In genomic region chr2:42074661-42075060, GRCh38 we compare ENCODE assay signal across 22 cellular contexts. TPM values are rescaled to one million over a fixed set of nuclear protein-coding genes. Genes with fewer than 3 reads are reported as not detected.
DNase-seq lines count a peak whose midpoint lies in the region; ATAC-seq and TF ChIP-seq lines count a peak whose summit lies in the region.
"Had no signal": no experiment of that assay in that cellular context is flagged by ENCODE, and none has a peak within 500 bp of the region (broad histone marks: within the 10 kb centered on the region; RNA-seq: fewer than 3 reads in every experiment).

No MANE protein-coding gene starts in this region.

- H3K27me3 ChIP-seq in AG04450 (ENCODE audit: control insufficient read depth, insufficient read depth, low read length) (no peaks in the 10 kb centered on the region), PC-3 (ENCODE audit: low read length) (peaks cover 6% of the 10 kb centered on the region; the same call in 1 of the 2 replicates)
- peaks cover 3% of the 10 kb centered on the region for H3K27me3 ChIP-seq in CD8-positive, alpha-beta memory T cell (ENCODE audit: insufficient read depth, low read length, poor library complexity, severe bottlenecking)

- H3F3A ChIP-seq in PC-3 (ENCODE audit: low read length, unreplicated experiment), result no peaks in the 10 kb centered on the region

- POLR2A ChIA-PET in AG04450 (lab: Yijun Ruan, JAX) (interaction anchor here (0.7 kb wide), 1 partner anchor 1350 kb away, joined by 5 read pairs; no protein-coding TSS in a partner anchor), PC-3 (lab: Charles Lee; ENCODE audit: unreplicated experiment) (no interaction called here)
- POLR2A ChIA-PET in CD8-positive, alpha-beta memory T cell (lab: Charles Lee), result no interaction called here

- H2AFZ ChIP-seq in PC-3 (ENCODE audit: low read length), result no peak overlapping the region

- H3K9ac ChIP-seq in PC-3 (ENCODE audit: low read length), result no peak overlapping the region

- H3K9me3 Mint-ChIP-seq in stimulated activated effector memory CD8-positive, alpha-beta T cell treated with anti-CD3 and anti-CD28 coated beads, Interleukin-12 subunit alpha, Interleukin-12 subunit beta, amount 100 ng/mL, for 72 hours, result peaks cover 2% of the 10 kb centered on the region
- no peaks in the 10 kb centered on the region for H3K9me3 Mint-ChIP-seq in CD8-positive, alpha-beta memory T cell
- H3K9me3 Mint-ChIP-seq: activated naive CD8-positive, alpha-beta T cell treated with anti-CD3 and anti-CD28 coated beads, Interleukin-2, amount 10 ng/mL, durations not matched to agents 7 days and 5 days; activated T-helper 2 cell treated with anti-CD3 and anti-CD28 coated beads, Interferon-gamma antibody, Interleukin-2, Interleukin-4, amounts not matched to agents 10 μg/mL and 5 μg/mL and 100 μg/mL, durations not matched to agents 14 hours and 24 hours and 36 hours; CD4-positive, alpha-beta memory T cell; HFFc6; nephron progenitor cell; T-cell had no signal

- DNase-seq in AG04450 (ENCODE audit: low read depth, low spot score) (no peak), GM12865 (ENCODE audit: low read depth) (no peak), PC-3 (peak; percentile 4), fibroblast of pulmonary artery (ENCODE audit: low read depth) (no peak)
- no peak for DNase-seq in stimulated activated effector memory CD8-positive, alpha-beta T cell treated with anti-CD3 and anti-CD28 coated beads, Interleukin-12 subunit alpha, Interleukin-12 subunit beta, amount 100 ng/mL, for 72 hours (ENCODE audit: low spot score in 2 of 2)
- DNase-seq in CD8-positive, alpha-beta memory T cell, result no peak
- DNase-seq: ACHN; activated CD4-positive, alpha-beta T cell treated with anti-CD3 and anti-CD28 coated beads for 48 hours; activated naive CD8-positive, alpha-beta T cell treated with anti-CD3 and anti-CD28 coated beads, Interleukin-2, amount 10 ng/mL, durations not matched to agents 7 days and 5 days; CD4-positive, alpha-beta memory T cell; DMS53; HFFc6; left cardiac atrium; NCI-H1930; nephron progenitor cell; small intestine; stimulated activated CD4-positive, alpha-beta T cell treated with anti-CD3 and anti-CD28 coated beads, Interleukin-4, amount 100 ng/mL, for 24 hours; T-cell had no signal

- no peak for ATAC-seq in PC-3
- ATAC-seq in stimulated activated effector memory CD8-positive, alpha-beta T cell treated with anti-CD3 and anti-CD28 coated beads, Interleukin-12 subunit alpha, Interleukin-12 subunit beta, amount 100 ng/mL, for 72 hours, result no peak
- ATAC-seq in GM19395 (IDR thresholded peaks at IDR 0.05; ENCODE audit: unreplicated experiment), result no peak
- ATAC-seq in GM18502 (IDR thresholded peaks at IDR 0.05; ENCODE audit: poor library complexity, unreplicated experiment), result no peak
- ATAC-seq: left cardiac atrium, T-cell had no signal

- H3K36me3 Mint-ChIP-seq in stimulated activated effector memory CD8-positive, alpha-beta T cell treated with anti-CD3 and anti-CD28 coated beads, Interleukin-12 subunit alpha, Interleukin-12 subunit beta, amount 100 ng/mL, for 72 hours, result no peaks in the 10 kb centered on the region
- H3K36me3 Mint-ChIP-seq in CD8-positive, alpha-beta memory T cell, result peaks cover 0 to 3% (median 0%) of the 10 kb centered on the region in 3 donors
- H3K36me3 Mint-ChIP-seq: activated naive CD8-positive, alpha-beta T cell treated with anti-CD3 and anti-CD28 coated beads, Interleukin-2, amount 10 ng/mL, durations not matched to agents 7 days and 5 days; CD4-positive, alpha-beta memory T cell; T-cell had no signal

- H3K9me3 ChIP-seq in AG04450 (ENCODE audit: control insufficient read depth, insufficient read depth, low read length), result peaks cover 4% of the 10 kb centered on the region
- no peaks in the 10 kb centered on the region for H3K9me3 ChIP-seq in PC-3 (ENCODE audit: low read length)
- H3K9me3 ChIP-seq in CD8-positive, alpha-beta memory T cell (ENCODE audit: low read length), result no peaks in the 10 kb centered on the region

- H3K4me1 Mint-ChIP-seq in stimulated activated effector memory CD8-positive, alpha-beta T cell treated with anti-CD3 and anti-CD28 coated beads, Interleukin-12 subunit alpha, Interleukin-12 subunit beta, amount 100 ng/mL, for 72 hours, result no peaks in the 10 kb centered on the region
- H3K4me1 Mint-ChIP-seq in CD8-positive, alpha-beta memory T cell, result no peaks in the 10 kb centered on the region
- H3K4me1 Mint-ChIP-seq: CD4-positive, alpha-beta memory T cell; T-cell had no signal

- H3K36me3 ChIP-seq in PC-3 (ENCODE audit: low read depth, low read length), result no peaks in the 10 kb centered on the region
- H3K36me3 ChIP-seq in CD8-positive, alpha-beta memory T cell (ENCODE audit: insufficient read depth, low read length), result no peaks in the 10 kb centered on the region

- no peaks in the 10 kb centered on the region for H3K79me2 ChIP-seq in PC-3 (ENCODE audit: low read length)

- intact Hi-C loops in PC-3 (cut with micrococcal nuclease), result no loop called here

- no peak overlapping the region for H3K27ac Mint-ChIP-seq in stimulated activated effector memory CD8-positive, alpha-beta T cell treated with anti-CD3 and anti-CD28 coated beads, Interleukin-12 subunit alpha, Interleukin-12 subunit beta, amount 100 ng/mL, for 72 hours
- no peak overlapping the region for H3K27ac Mint-ChIP-seq in CD8-positive, alpha-beta memory T cell
- H3K27ac Mint-ChIP-seq: activated naive CD8-positive, alpha-beta T cell treated with anti-CD3 and anti-CD28 coated beads, Interleukin-2, amount 10 ng/mL, durations not matched to agents 7 days and 5 days; activated T-helper 2 cell treated with anti-CD3 and anti-CD28 coated beads, Interferon-gamma antibody, Interleukin-2, Interleukin-4, amounts not matched to agents 10 μg/mL and 5 μg/mL and 100 μg/mL, durations not matched to agents 14 hours and 24 hours and 36 hours; CD4-positive, alpha-beta memory T cell; HFFc6; nephron progenitor cell; T-cell had no signal

- no peaks in the 10 kb centered on the region for H4K20me1 ChIP-seq in PC-3 (ENCODE audit: low read length)

- no peak overlapping the region for H3K4me2 ChIP-seq in PC-3 (ENCODE audit: low read length)

- H3K9me2 ChIP-seq in PC-3 (replicated peaks; ENCODE audit: low read length), result no peaks in the 10 kb centered on the region

- CTCF ChIA-PET in AG04450 (lab: Charles Lee) (interaction anchor here (0.8 to 1.4 kb wide), 3 partner anchors 12 to 205 kb away, joined by 4 to 5 read pairs (median 5); no protein-coding TSS in a partner anchor), PC-3 (lab: Charles Lee) (no interaction called here)
- CTCF ChIA-PET in CD8-positive, alpha-beta memory T cell (lab: Charles Lee), result interaction anchor here (0.7 to 1.3 kb wide), 3 partner anchors 12 to 206 kb away, joined by 3 to 4 read pairs (median 4); no protein-coding TSS in a partner anchor

- BruUV-seq in PC-3 (replicated peaks; lab: Mats Ljungman, UMichigan), result no TSS peak

- peak overlapping the region; percentile 85 for H3K27ac ChIP-seq in AG04450 (ENCODE audit: low read depth, low read length)
- H3K27ac ChIP-seq in PC-3 (ENCODE audit: low read length), result no peak overlapping the region
- no peak overlapping the region for H3K27ac ChIP-seq in CD8-positive, alpha-beta memory T cell (ENCODE audit: low read depth, low read length)
- H3K27ac ChIP-seq: HL-60 had no signal

- peaks cover 14 to 40% of the 10 kb centered on the region in 2 donors for H3K27me3 Mint-ChIP-seq in CD8-positive, alpha-beta memory T cell

- no peak overlapping the region for H3K4me3 Mint-ChIP-seq in stimulated activated effector memory CD8-positive, alpha-beta T cell treated with anti-CD3 and anti-CD28 coated beads, Interleukin-12 subunit alpha, Interleukin-12 subunit beta, amount 100 ng/mL, for 72 hours
- H3K4me3 Mint-ChIP-seq in CD8-positive, alpha-beta memory T cell, result no peak overlapping the region
- H3K4me3 Mint-ChIP-seq: activated naive CD8-positive, alpha-beta T cell treated with anti-CD3 and anti-CD28 coated beads, Interleukin-2, amount 10 ng/mL, durations not matched to agents 7 days and 5 days; CD4-positive, alpha-beta memory T cell; HFFc6; nephron progenitor cell; T-cell had no signal

- TF ChIP-seq CTCF in AG04450 (IDR thresholded peaks at IDR 0.05; ENCODE audit: low read depth, low read length) (no peak), GM12865 (IDR thresholded peaks at IDR 0.05; ENCODE audit: insufficient read depth, low read depth, low read length, missing control alignments) (peak; percentile 5), PC-3 (conservative IDR thresholded peaks at IDR 0.05; ENCODE audit: low read depth, low read length) (no peak), fibroblast of pulmonary artery (IDR thresholded peaks at IDR 0.05; ENCODE audit: low read length, missing control alignments) (peak; percentile 5)

- no peak overlapping the region for H3K4me3 ChIP-seq in AG04450 (ENCODE audit: low read depth, low read length)
- H3K4me3 ChIP-seq in GM12865 (ENCODE audit: low read depth, low read length), result no peak overlapping the region
- no peak overlapping the region for H3K4me3 ChIP-seq in PC-3 (ENCODE audit: low read length)
- no peak overlapping the region for H3K4me3 ChIP-seq in fibroblast of pulmonary artery (replicated peaks; ENCODE audit: low read depth, low read length)
- no peak overlapping the region for H3K4me3 ChIP-seq in CD8-positive, alpha-beta memory T cell (ENCODE audit: low read length)

- no peaks in the 10 kb centered on the region for H3K4me1 ChIP-seq in PC-3 (ENCODE audit: insufficient read depth, low read length)
- H3K4me1 ChIP-seq in CD8-positive, alpha-beta memory T cell (ENCODE audit: insufficient read depth, low read length), result no peaks in the 10 kb centered on the region

RNA-seq across cellular contexts. Expression of gene PKDCC, which starts 26.8 kb away (rescaled TPM):
- 87.0 and 107 TPM in 2 replicates for polyA plus RNA-seq in AG04450 (2011; rRNA removed)
- polyA minus RNA-seq in AG04450 (2011; rRNA and poly(A)+ RNA removed), result 180 and 228 TPM in 2 replicates
- total RNA-seq in PC-3 (2014; rRNA removed), result 1.9 and 2.1 TPM in 2 replicates
- under 1 TPM in 1 of 2 experiments, not detected in 1; 0.28 TPM for total RNA-seq in CD8-positive, alpha-beta memory T cell
- polyA plus RNA-seq in CD8-positive, alpha-beta memory T cell, result 0.78 TPM
- total RNA-seq: activated naive CD8-positive, alpha-beta T cell treated with anti-CD3 and anti-CD28 coated beads, Interleukin-2, amount 10 ng/mL, durations not matched to agents 7 days and 5 days; CD4-positive, alpha-beta memory T cell; HFFc6 had no signal

Comparison
In these comparisons a context has a peak if more than half of its experiments do, and no peak if none do; other contexts are left out.
1. CTCF ChIP-seq: peak in GM12865 (single experiment) and fibroblast of pulmonary artery (single experiment); none in AG04450 (single experiment) and PC-3 (single experiment).